In the genomic region with DNA sequence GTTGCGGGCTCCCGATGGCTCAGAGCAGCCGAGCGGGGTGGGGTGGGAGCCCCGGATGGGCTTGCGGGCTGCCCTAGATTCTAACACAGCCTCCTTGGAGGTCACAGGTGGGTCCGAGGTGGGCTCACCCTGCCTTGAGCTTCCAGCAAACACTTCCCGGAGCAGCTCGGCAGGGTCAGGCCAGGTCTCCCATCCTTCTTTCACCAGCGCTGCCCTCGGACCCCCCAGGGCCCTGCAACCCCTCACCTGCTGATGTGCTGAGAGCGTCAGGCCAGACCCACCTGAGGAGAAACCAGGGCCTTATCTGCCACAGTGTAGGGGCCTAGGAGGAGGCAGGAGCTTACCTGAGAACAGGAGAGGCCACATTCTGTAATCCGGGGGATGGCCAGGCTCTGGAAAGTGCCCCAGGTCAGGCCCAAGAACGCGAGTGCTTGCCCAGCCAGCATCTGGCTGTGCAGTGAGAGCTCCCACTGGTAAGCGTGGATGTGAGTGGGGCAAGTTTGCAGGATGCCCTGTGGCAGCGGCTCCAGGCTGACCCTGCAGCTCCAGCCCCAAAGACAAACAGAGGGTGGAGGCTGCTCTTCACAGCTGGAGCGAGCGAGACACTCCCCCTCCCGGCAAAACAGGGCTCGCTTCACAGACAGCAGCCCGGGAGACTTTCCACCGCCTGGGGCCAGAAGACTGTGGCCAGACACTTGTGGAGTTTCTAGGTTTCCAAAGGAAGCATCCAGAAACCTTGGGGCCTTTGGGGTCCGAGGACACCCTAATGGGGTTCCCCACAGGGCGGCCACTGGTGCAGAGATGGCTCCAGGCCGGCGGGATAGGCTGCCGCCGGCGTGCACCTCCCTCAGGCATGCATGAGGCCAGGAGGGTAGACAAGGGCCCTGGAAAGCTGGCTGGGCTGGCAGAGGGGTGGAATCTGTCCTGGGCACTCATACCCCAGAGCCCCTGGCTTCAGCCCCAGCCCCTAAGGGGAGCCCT, we compare ENCODE assay signal across 12 cellular contexts. TPM values are rescaled to one million over a fixed set of nuclear protein-coding genes. Genes with fewer than 3 reads are reported as not detected.
A peak's percentile ranks its signal among the peaks of the same experiment; 100 is the strongest.
DNase-seq lines count a peak whose midpoint lies in the region; ATAC-seq and TF ChIP-seq lines count a peak whose summit lies in the region.
"Had no signal": no experiment of that assay in that cellular context is flagged by ENCODE, and none has a peak within 500 bp of the region (broad histone marks: within the 10 kb centered on the region; RNA-seq: fewer than 3 reads in every experiment).

Gene IL17REL (minus strand): TSS at position 565 of the 981 bp plus-strand sequence. CDS start 119 bp downstream, at position 446.

- H4K20me1 ChIP-seq in GM23248 (ENCODE audit: insufficient read depth) = no peaks in the 10 kb centered on the region

- DNase-seq in BE2C (peak; percentile 17), GM23248 (peak; percentile 40), brain microvascular endothelial cell (no peak), AML-193 (lab: John Stamatoyannopoulos, UW) (no peak), NCI-H1048 (lab: John Stamatoyannopoulos, UW) (no peak)
- DNase-seq in naive thymus-derived CD4-positive, alpha-beta T cell = peak in 1 of 9 donors; percentile 20
- DNase-seq: OCI-M1 had no signal

- H3K36me3 ChIP-seq in BE2C (no peaks in the 10 kb centered on the region), GM23248 (ENCODE audit: low read depth) (no peaks in the 10 kb centered on the region), brain microvascular endothelial cell (replicated peaks) (no peaks in the 10 kb centered on the region)
- H3K36me3 ChIP-seq in naive thymus-derived CD4-positive, alpha-beta T cell (ENCODE audit: control insufficient read depth in 2 of 3, insufficient read depth in 3 of 3, low read length in 3 of 3) = no peaks in the 10 kb centered on the region
- H3K36me3 ChIP-seq: upper lobe of left lung had no signal

- peak within 1 kb of the TSS in 8 of 10 donors; percentile 3 to 75 (median 52) for H3K4me3 Mint-ChIP-seq in naive thymus-derived CD4-positive, alpha-beta T cell

- WGBS in GM23248 (ENCODE audit: low coverage in 1 of 2, low lambda C conversion rate in 2 of 2, missing lambda C conversion rate in 2 of 2), 2 experiments = 29 to 37% methylated on average over 29 to 30 of the region's 30 CpGs

- POLR2A ChIA-PET in naive thymus-derived CD4-positive, alpha-beta T cell (lab: Charles Lee) = no interaction called here

- no peaks in the 10 kb centered on the region for H3K36me3 Mint-ChIP-seq in naive thymus-derived CD4-positive, alpha-beta T cell

- H3K9me3 Mint-ChIP-seq in naive thymus-derived CD4-positive, alpha-beta T cell = peaks cover 0 to 2% (median 0%) of the 10 kb centered on the region in 11 donors

- no peak within 1 kb of the TSS for H3K4me2 ChIP-seq in GM23248 (ENCODE audit: unreplicated experiment)

- H3K4me3 ChIP-seq in BE2C (ENCODE audit: low read depth, low read length) (no peak within 1 kb of the TSS), GM23248 (no peak within 1 kb of the TSS), brain microvascular endothelial cell (ENCODE audit: low read depth, low read length) (no peak within 1 kb of the TSS)
- H3K4me3 ChIP-seq in naive thymus-derived CD4-positive, alpha-beta T cell (ENCODE audit: low read length) = no peak within 1 kb of the TSS
- H3K4me3 ChIP-seq: lung, upper lobe of left lung had no signal

- H3F3A ChIP-seq in GM23248 (ENCODE audit: insufficient read depth) = no peaks in the 10 kb centered on the region

- H3K9me3 ChIP-seq in BE2C = no peaks in the 10 kb centered on the region
- no peaks in the 10 kb centered on the region for H3K9me3 ChIP-seq in GM23248 (ENCODE audit: low read depth)
- no peaks in the 10 kb centered on the region for H3K9me3 ChIP-seq in naive thymus-derived CD4-positive, alpha-beta T cell (ENCODE audit: control insufficient read depth in 2 of 3, low read length in 3 of 3)
- H3K9me3 ChIP-seq: upper lobe of left lung had no signal

- no peaks in the 10 kb centered on the region for H3K9me2 ChIP-seq in GM23248 (ENCODE audit: insufficient read depth)

- H2AFZ ChIP-seq in GM23248 = no peak within 1 kb of the TSS

- CTCF ChIA-PET in naive thymus-derived CD4-positive, alpha-beta T cell (lab: Charles Lee) = no interaction called here

- H3K9ac ChIP-seq in GM23248 = no peak within 1 kb of the TSS

- H3K4me1 Mint-ChIP-seq in naive thymus-derived CD4-positive, alpha-beta T cell = peaks cover 0 to 12% (median 9%) of the 10 kb centered on the region in 7 donors

- TF ChIP-seq CTCF in BE2C (IDR thresholded peaks at IDR 0.05; ENCODE audit: low read depth, low read length) = no peak
- TF ChIP-seq CTCF in brain microvascular endothelial cell (IDR thresholded peaks at IDR 0.05; ENCODE audit: low read depth, low read length, missing control alignments) = peak; percentile 51

- in situ Hi-C loops in GM23248 (cut with MboI) (no loop called here), brain microvascular endothelial cell (cut with HindIII; ENCODE audit: low pct_ligation_motif_present, low sequenced_read_pairs) (no loop called here)

- H3K79me2 ChIP-seq in GM23248 (ENCODE audit: insufficient read depth) = no peaks in the 10 kb centered on the region

- intact Hi-C loops in naive thymus-derived CD4-positive, alpha-beta T cell (cut with micrococcal nuclease) = no loop called here

- H3K27ac ChIP-seq in GM23248 (no peak within 1 kb of the TSS), brain microvascular endothelial cell (no peak within 1 kb of the TSS)
- no peak within 1 kb of the TSS for H3K27ac ChIP-seq in naive thymus-derived CD4-positive, alpha-beta T cell (ENCODE audit: low read depth, low read length)

- H3K27me3 Mint-ChIP-seq in naive thymus-derived CD4-positive, alpha-beta T cell = peaks cover 0 to 23% (median 9%) of the 10 kb centered on the region in 5 donors

- no peak for ATAC-seq in naive thymus-derived CD4-positive, alpha-beta T cell
- no peak for ATAC-seq in HG02623 (IDR thresholded peaks at IDR 0.05; ENCODE audit: unreplicated experiment)
- no peak for ATAC-seq in HG03159 (IDR thresholded peaks at IDR 0.05; ENCODE audit: unreplicated experiment)

- H3K27me3 ChIP-seq in BE2C (peaks cover 21% of the 10 kb centered on the region), GM23248 (replicated peaks; ENCODE audit: insufficient read depth) (peaks cover 54% of the 10 kb centered on the region), brain microvascular endothelial cell (replicated peaks) (peaks cover 45% of the 10 kb centered on the region)
- H3K27me3 ChIP-seq in naive thymus-derived CD4-positive, alpha-beta T cell (ENCODE audit: control insufficient read depth in 2 of 2, insufficient read depth in 2 of 2, low read length in 2 of 2) = no peaks in the 10 kb centered on the region

- H3K27ac Mint-ChIP-seq in naive thymus-derived CD4-positive, alpha-beta T cell = peak within 1 kb of the TSS in 5 of 9 donors; percentile 4 to 75 (median 26)

- H3K4me1 ChIP-seq in BE2C = no peaks in the 10 kb centered on the region
- no peaks in the 10 kb centered on the region for H3K4me1 ChIP-seq in GM23248 (ENCODE audit: insufficient read depth)
- peaks cover 16 to 18% of the 10 kb centered on the region in 2 donors for H3K4me1 ChIP-seq in naive thymus-derived CD4-positive, alpha-beta T cell (ENCODE audit: control insufficient read depth in 2 of 2, insufficient read depth in 2 of 2, low read length in 2 of 2)

RNA-seq across cellular contexts. Expression of gene IL17REL, which starts in this region (rescaled TPM):
- not detected for polyA plus RNA-seq in BE2C (2012; ENCODE audit: insufficient read depth, insufficient read length, low read depth)
- total RNA-seq in GM23248 (2014; rRNA removed; shearing (Covaris generic)) = not detected in 2 replicates
- not detected in 2 replicates for polyA plus RNA-seq in GM23248 (2016; fragmentation: Nextera tagmentation; extraction: Ambion mirVana)
- total RNA-seq in naive thymus-derived CD4-positive, alpha-beta T cell = not detected
- polyA plus RNA-seq in naive thymus-derived CD4-positive, alpha-beta T cell = not detected
- total RNA-seq: H4 had no signal

Comparison
In these comparisons a context has a peak if more than half of its experiments do, and no peak if none do; other contexts are left out.
1. Peak in DNase-seq in GM23248; RNA of the gene not detected or under 1 TPM.